17 cellular contexts compared by ENCODE assay signal in the genomic region with DNA sequence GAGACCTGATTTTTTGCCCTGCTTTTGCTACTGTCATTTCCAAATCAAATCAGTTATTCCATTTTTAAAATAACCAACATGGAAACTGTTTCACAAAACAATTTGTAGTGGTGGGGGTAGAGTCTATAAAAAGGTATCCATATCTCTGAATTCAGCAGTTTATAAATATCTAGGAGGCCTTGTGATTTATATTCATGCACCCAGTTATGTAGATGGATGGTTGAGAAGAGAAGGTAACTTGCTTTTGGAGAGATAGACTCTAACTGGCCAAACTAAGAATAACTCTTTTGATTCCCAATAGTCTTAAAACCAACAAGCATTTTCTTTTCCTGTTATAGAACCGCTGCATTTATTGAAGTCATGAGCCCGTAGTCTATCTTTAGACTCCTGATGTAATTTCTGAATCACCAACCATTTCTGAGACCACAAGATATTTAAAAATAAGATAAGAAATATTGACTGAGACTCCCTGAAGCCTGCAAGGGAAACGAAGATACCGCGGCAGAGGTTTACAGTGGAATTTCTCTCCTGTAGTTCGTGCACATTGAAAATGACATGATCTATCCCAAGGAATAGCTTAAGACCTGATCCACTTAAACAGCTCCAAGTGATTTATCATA.
DNase-seq lines count a peak whose midpoint lies in the region; ATAC-seq and TF ChIP-seq lines count a peak whose summit lies in the region.
"Had no signal": no experiment of that assay in that cellular context is flagged by ENCODE, and none has a peak within 500 bp of the region (broad histone marks: within the 10 kb centered on the region; RNA-seq: fewer than 3 reads in every experiment).

No MANE protein-coding gene starts in this region.

- H3K4me1 ChIP-seq in thoracic aorta (ENCODE audit: control insufficient read depth in 1 of 2, low read depth in 2 of 2) (peaks cover 26 to 86% of the 10 kb centered on the region in 2 donors), transverse colon (peaks cover 0 to 9% (median 0%) of the 10 kb centered on the region in 4 donors)
- H3K4me1 ChIP-seq: Peyer's patch had no signal

- peak; percentile 31 to 41 for DNase-seq in Kasumi-1 (lab: John Stamatoyannopoulos, UW)
- DNase-seq in astrocyte of the spinal cord (ENCODE audit: low read depth, low spot score), result peak; percentile 65
- peak; percentile 18 for DNase-seq in fibroblast of villous mesenchyme (ENCODE audit: low read depth)
- DNase-seq in thoracic aorta (ENCODE audit: low spot score), result no peak
- DNase-seq in AG20443 (ENCODE audit: low spot score), result no peak
- DNase-seq in transverse colon, result no peak
- no peak for DNase-seq in inferior parietal cortex (ENCODE audit: extremely low spot score)
- DNase-seq: activated CD4-positive, alpha-beta T cell treated with anti-CD3 and anti-CD28 coated beads, Interleukin-2, amount 50 U/mL, for 1 hour; AML-193; KBM-7; NCI-H1105 treated with DMSO at 0.1 percent for 48 hours; NCI-H748 treated with DMSO at 0.1 percent for 48 hours; nucleus accumbens; Peyer's patch; stimulated activated CD4-positive, alpha-beta T cell treated with anti-CD3 and anti-CD28 coated beads, Interleukin-1b, Interleukin-23, amount 100 ng/mL, for 48 hours had no signal

- H3K9me3 ChIP-seq in thoracic aorta, result no peaks in the 10 kb centered on the region
- H3K9me3 ChIP-seq in transverse colon, result no peaks in the 10 kb centered on the region
- H3K9me3 ChIP-seq: Peyer's patch, right atrium auricular region had no signal

- H3K4me3 ChIP-seq in astrocyte of the spinal cord (ENCODE audit: low read depth, low read length), result no peak overlapping the region
- no peak overlapping the region for H3K4me3 ChIP-seq in fibroblast of villous mesenchyme (ENCODE audit: low read depth, low read length)
- peak overlapping the region; percentile 51 for H3K4me3 ChIP-seq in thoracic aorta
- H3K4me3 ChIP-seq in transverse colon, result no peak overlapping the region
- H3K4me3 ChIP-seq: Peyer's patch, right atrium auricular region had no signal

- TF ChIP-seq EP300 in transverse colon (IDR thresholded peaks at IDR 0.05; ENCODE audit: low read depth), result no peak

- intact Hi-C loops in transverse colon (cut with DNase I; ENCODE audit: low total_unique reads), result no loop called here

- in situ Hi-C loops in astrocyte of the spinal cord (cut with HindIII; ENCODE audit: low sequenced_read_pairs) (no loop called here), transverse colon (cut with MboI; ENCODE audit: low pct_ligation_motif_present in 1 of 4, low pct_unique_long_range_greater_than_20kb in 1 of 4, low sequenced_read_pairs in 3 of 4) (loop anchor here in 1 of 4 donors (25.0 kb wide), 1 partner anchor 1594 kb away; no protein-coding TSS in a partner anchor)

- no peaks in the 10 kb centered on the region for H3K36me3 ChIP-seq in thoracic aorta
- H3K36me3 ChIP-seq in transverse colon, result no peaks in the 10 kb centered on the region
- H3K36me3 ChIP-seq: Peyer's patch, right atrium auricular region had no signal

- TF ChIP-seq CTCF in astrocyte of the spinal cord (IDR thresholded peaks at IDR 0.05; ENCODE audit: low read depth, low read length) (no peak), fibroblast of villous mesenchyme (IDR thresholded peaks at IDR 0.05; ENCODE audit: insufficient read depth, low read depth, low read length) (no peak), thoracic aorta (IDR thresholded peaks at IDR 0.05) (no peak), transverse colon (IDR thresholded peaks at IDR 0.05) (no peak)

- H3K27me3 ChIP-seq in thoracic aorta (replicated peaks; ENCODE audit: insufficient read depth) (no peaks in the 10 kb centered on the region), transverse colon (peaks cover 17% of the 10 kb centered on the region)
- H3K27me3 ChIP-seq: Peyer's patch, right atrium auricular region had no signal

- ATAC-seq in thoracic aorta (ENCODE audit: insufficient number of reproducible peaks, low FRiP score, low read depth), result peak; percentile 78
- ATAC-seq: left lobe of liver had no signal

- no peak for TF ChIP-seq POLR2A in transverse colon (IDR thresholded peaks at IDR 0.05)

- 61 to 73% methylated on average over 6 of the region's 6 CpGs for WGBS in transverse colon (ENCODE audit: low coverage in 1 of 2), 2 donors

- peak overlapping the region; percentile 77 to 78 for H3K27ac ChIP-seq in thoracic aorta
- no peak overlapping the region for H3K27ac ChIP-seq in transverse colon
- H3K27ac ChIP-seq: Peyer's patch, right atrium auricular region had no signal

Comparison
In these comparisons a context has a peak if more than half of its experiments do, and no peak if none do; other contexts are left out.
1. DNase-seq: peak in Kasumi-1 (2 of 2), astrocyte of the spinal cord (single experiment) and fibroblast of villous mesenchyme (single experiment); none in thoracic aorta (single experiment), AG20443 (single experiment), transverse colon (single experiment) and inferior parietal cortex (single experiment).
2. H3K27ac ChIP-seq: peak in thoracic aorta (2 of 2); none in transverse colon (0 of 4).